In the genomic region with DNA sequence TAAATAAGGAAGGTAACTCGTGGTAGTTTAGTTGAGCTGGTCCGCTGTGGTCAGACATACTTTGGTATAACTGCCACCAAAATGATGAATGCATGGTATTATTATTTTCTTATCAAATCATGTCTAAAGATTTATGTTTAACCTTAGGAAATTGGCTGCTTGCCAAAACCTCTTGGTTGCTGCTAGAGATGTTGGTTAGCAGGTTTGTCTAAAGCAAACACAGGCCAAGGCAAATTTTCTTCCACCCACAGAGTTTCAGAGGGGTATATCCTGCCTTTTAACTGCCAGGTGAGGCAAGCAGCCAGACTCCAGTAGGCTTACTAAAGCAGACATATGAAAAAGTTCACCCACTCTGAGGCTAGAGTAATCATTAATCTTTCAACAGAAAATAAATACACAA, we compare ENCODE assay signal across 9 cellular contexts.
DNase-seq lines count a peak whose midpoint lies in the region; ATAC-seq, FAIRE-seq and TF ChIP-seq lines count a peak whose summit lies in the region.
"Had no signal": no experiment of that assay in that cellular context is flagged by ENCODE, and none has a peak within 500 bp of the region (broad histone marks: within the 10 kb centered on the region; RNA-seq: fewer than 3 reads in every experiment).

No MANE protein-coding gene starts in this region.

- DNase-seq in EH (ENCODE audit: low read depth), result peak; percentile 3
- peak; percentile 34 to 58 for DNase-seq in NCI-H187 (lab: John Stamatoyannopoulos, UW)
- no peak for DNase-seq in H1 (ENCODE audit: low read depth in 1 of 2, low spot score in 2 of 2)
- DNase-seq in CD8-positive, alpha-beta memory T cell, result no peak
- no peak for DNase-seq in activated CD8-positive, alpha-beta memory T cell treated with anti-CD3 and anti-CD28 coated beads for 24 hours
- no peak for DNase-seq in activated CD4-positive, CD25-positive, alpha-beta regulatory T cell (lab: John Stamatoyannopoulos, UW)
- no peak for DNase-seq in hippocampal formation (lab: John Stamatoyannopoulos, UW)
- DNase-seq: activated naive CD8-positive, alpha-beta T cell treated with anti-CD3 and anti-CD28 coated beads, Interleukin-2, amount 10 ng/mL, durations not matched to agents 7 days and 5 days had no signal

- H3K9me3 ChIP-seq in H1 (ENCODE audit: insufficient read depth in 2 of 2, low read depth in 1 of 2, low read length in 1 of 2), result no peaks in the 10 kb centered on the region
- no peaks in the 10 kb centered on the region for H3K9me3 ChIP-seq in CD8-positive, alpha-beta memory T cell (ENCODE audit: low read length)

- H2BK15ac ChIP-seq in H1 (ENCODE audit: low read length), result no peak overlapping the region

- H4K8ac ChIP-seq in H1 (ENCODE audit: extremely low read depth, insufficient read depth, low read length), result no peak overlapping the region

- no peak overlapping the region for H4K5ac ChIP-seq in H1 (ENCODE audit: insufficient read length, low read depth, low read length)

- no peak overlapping the region for H2AK5ac ChIP-seq in H1 (ENCODE audit: low read depth, low read length)

- no peak for TF ChIP-seq RAD21 in H1 (IDR thresholded peaks at IDR 0.05 in 1 of 2, conservative IDR thresholded peaks at IDR 0.05 in 1 of 2; ENCODE audit: low read depth in 2 of 2, low read length in 2 of 2)

- no peak overlapping the region for H3K56ac ChIP-seq in H1 (replicated peaks; ENCODE audit: insufficient read length, low read depth, low read length)

- no peaks in the 10 kb centered on the region for H3K36me3 Mint-ChIP-seq in CD8-positive, alpha-beta memory T cell
- H3K36me3 Mint-ChIP-seq: activated naive CD8-positive, alpha-beta T cell treated with anti-CD3 and anti-CD28 coated beads, Interleukin-2, amount 10 ng/mL, durations not matched to agents 7 days and 5 days had no signal

- TF ChIP-seq POLR2A in H1 (IDR thresholded peaks at IDR 0.05; ENCODE audit: control extremely low read depth in 1 of 2, low read depth in 2 of 2, low read length in 2 of 2), result no peak

- H3K4me1 ChIP-seq in H1 (replicated peaks in 1 of 4; ENCODE audit: control insufficient read depth in 3 of 4, insufficient read depth in 4 of 4, low read length in 3 of 4), result no peaks in the 10 kb centered on the region
- H3K4me1 ChIP-seq in CD8-positive, alpha-beta memory T cell (ENCODE audit: insufficient read depth, low read length), result no peaks in the 10 kb centered on the region

- peaks cover 0 to 47% (median 11%) of the 10 kb centered on the region in 5 donors for H3K9me3 Mint-ChIP-seq in CD8-positive, alpha-beta memory T cell
- H3K9me3 Mint-ChIP-seq: activated naive CD8-positive, alpha-beta T cell treated with anti-CD3 and anti-CD28 coated beads, Interleukin-2, amount 10 ng/mL, durations not matched to agents 7 days and 5 days had no signal

- no peak overlapping the region for H3K27ac Mint-ChIP-seq in CD8-positive, alpha-beta memory T cell
- H3K27ac Mint-ChIP-seq: activated naive CD8-positive, alpha-beta T cell treated with anti-CD3 and anti-CD28 coated beads, Interleukin-2, amount 10 ng/mL, durations not matched to agents 7 days and 5 days had no signal

- H3K23me2 ChIP-seq in H1 (ENCODE audit: low read depth, low read length), result no peaks in the 10 kb centered on the region

- H4K20me1 ChIP-seq in H1 (replicated peaks in 1 of 2; ENCODE audit: control insufficient read depth in 1 of 2, insufficient read depth in 2 of 2, low read length in 2 of 2), result no peaks in the 10 kb centered on the region

- no peak overlapping the region for H3K4ac ChIP-seq in H1 (replicated peaks; ENCODE audit: insufficient read length, low read depth, low read length)

- no peak overlapping the region for H3K14ac ChIP-seq in H1 (ENCODE audit: insufficient read length)

- no peak overlapping the region for H3K27ac ChIP-seq in H1 (ENCODE audit: low read depth, low read length)
- no peak overlapping the region for H3K27ac ChIP-seq in CD8-positive, alpha-beta memory T cell (ENCODE audit: low read depth, low read length)

- no peak overlapping the region for H3K18ac ChIP-seq in H1 (ENCODE audit: extremely low read depth, low read length)

- ATAC-seq in HG02763 (IDR thresholded peaks at IDR 0.05; ENCODE audit: unreplicated experiment), result peak; percentile 92

- no peak overlapping the region for H2BK5ac ChIP-seq in H1 (ENCODE audit: low read depth, low read length)

- no peak overlapping the region for H3K4me3 ChIP-seq in H1 (ENCODE audit: extremely low read depth in 1 of 4, insufficient read depth in 2 of 4, low read depth in 3 of 4, low read length in 4 of 4)
- no peak overlapping the region for H3K4me3 ChIP-seq in CD8-positive, alpha-beta memory T cell (ENCODE audit: low read length)

- TF ChIP-seq CTCF in H1 (IDR thresholded peaks at IDR 0.05; ENCODE audit: control extremely low read depth in 1 of 3, insufficient read depth in 1 of 3, low read depth in 1 of 3, low read length in 3 of 3), result no peak

- H2AFZ ChIP-seq in H1 (ENCODE audit: low read length), result peak overlapping the region; percentile 63; the same call in 1 of the 2 replicates

- H4K91ac ChIP-seq in H1 (replicated peaks; ENCODE audit: insufficient read length, low read length), result no peak overlapping the region

- no peak for TF ChIP-seq EP300 in H1 (IDR thresholded peaks at IDR 0.05; ENCODE audit: borderline replicate concordance in 1 of 2, low read depth in 2 of 2, low read length in 2 of 2)

- H3K9ac ChIP-seq in H1 (replicated peaks in 1 of 4; ENCODE audit: extremely low read depth in 1 of 4, low read depth in 3 of 4, low read length in 3 of 4), result no peak overlapping the region

- no peaks in the 10 kb centered on the region for H3K36me3 ChIP-seq in H1 (ENCODE audit: control insufficient read depth in 2 of 4, insufficient read depth in 4 of 4, low read length in 3 of 4)
- no peaks in the 10 kb centered on the region for H3K36me3 ChIP-seq in CD8-positive, alpha-beta memory T cell (ENCODE audit: insufficient read depth, low read length)

- H3K27me3 Mint-ChIP-seq in CD8-positive, alpha-beta memory T cell, result no peaks in the 10 kb centered on the region
- H3K27me3 Mint-ChIP-seq: activated naive CD8-positive, alpha-beta T cell treated with anti-CD3 and anti-CD28 coated beads, Interleukin-2, amount 10 ng/mL, durations not matched to agents 7 days and 5 days had no signal

- H3K4me1 Mint-ChIP-seq in CD8-positive, alpha-beta memory T cell, result no peaks in the 10 kb centered on the region
- H3K4me1 Mint-ChIP-seq: activated naive CD8-positive, alpha-beta T cell treated with anti-CD3 and anti-CD28 coated beads, Interleukin-2, amount 10 ng/mL, durations not matched to agents 7 days and 5 days had no signal

- no peak overlapping the region for H2BK120ac ChIP-seq in H1 (replicated peaks; ENCODE audit: low read depth, low read length)

- no peak overlapping the region for H2BK20ac ChIP-seq in H1 (ENCODE audit: low read length)

- H3K27me3 ChIP-seq in H1 (replicated peaks in 1 of 4; ENCODE audit: control insufficient read depth in 3 of 4, extremely low read depth in 1 of 4, insufficient read depth in 3 of 4, low read length in 3 of 4), result no peaks in the 10 kb centered on the region
- H3K27me3 ChIP-seq in CD8-positive, alpha-beta memory T cell (ENCODE audit: insufficient read depth, low read length, poor library complexity, severe bottlenecking), result no peaks in the 10 kb centered on the region

- POLR2A ChIA-PET in H1 (lab: Charles Lee; ENCODE audit: partially characterized antibody), result no interaction called here
- POLR2A ChIA-PET in CD8-positive, alpha-beta memory T cell (lab: Charles Lee), result no interaction called here

- no peaks in the 10 kb centered on the region for H3K79me1 ChIP-seq in H1 (ENCODE audit: low read depth, low read length)

- H3K4me2 ChIP-seq in H1 (ENCODE audit: insufficient read depth in 1 of 2, low read depth in 2 of 2, low read length in 2 of 2), result no peak overlapping the region

- no peak overlapping the region for H3K23ac ChIP-seq in H1 (ENCODE audit: insufficient read length)

- WGBS in H1 (ENCODE audit: extremely low coverage in 1 of 2, insufficient coverage in 1 of 2, insufficient read length in 1 of 2, insufficient replicate concordance in 2 of 2, low coverage in 1 of 2, low lambda C conversion rate in 2 of 2, missing lambda C conversion rate in 1 of 2), 2 experiments, result 87% methylated on average over 2 of the region's 2 CpGs; no CpG with 5 or more reads in 1 of the 2 experiments

- no peak overlapping the region for H3K4me3 Mint-ChIP-seq in CD8-positive, alpha-beta memory T cell
- H3K4me3 Mint-ChIP-seq: activated naive CD8-positive, alpha-beta T cell treated with anti-CD3 and anti-CD28 coated beads, Interleukin-2, amount 10 ng/mL, durations not matched to agents 7 days and 5 days had no signal

- H3K79me2 ChIP-seq in H1 (ENCODE audit: control insufficient read depth in 1 of 2, insufficient read depth in 2 of 2, low read length in 2 of 2), result no peaks in the 10 kb centered on the region

- CTCF ChIA-PET in H1 (lab: Charles Lee; ENCODE audit: partially characterized antibody), result no interaction called here
- CTCF ChIA-PET in CD8-positive, alpha-beta memory T cell (lab: Charles Lee), result no interaction called here

- H2BK12ac ChIP-seq in H1 (ENCODE audit: low read depth, low read length), result no peak overlapping the region

- FAIRE-seq in H1 (lab: Jason Lieb, UNC), result no peak

TF ChIP-seq in H1, 55 proteins besides CTCF, POLR2A, EP300 and RAD21:
- TF ChIP-seq EZH2 (IDR thresholded peaks at IDR 0.05; ENCODE audit: low read depth, low read length, severe bottlenecking) (no peak), CBX8 (IDR thresholded peaks at IDR 0.05; ENCODE audit: borderline replicate concordance, low read depth, low read length) (no peak), FOSL1 (IDR thresholded peaks at IDR 0.05; ENCODE audit: insufficient read depth, low read depth, low read length) (no peak), RFX5 (IDR thresholded peaks at IDR 0.05; ENCODE audit: borderline replicate concordance, low read depth, low read length) (no peak), TAF1 (IDR thresholded peaks at IDR 0.05; ENCODE audit: low read depth, low read length) (no peak), BACH1 (IDR thresholded peaks at IDR 0.05; ENCODE audit: low read length) (no peak), BRCA1 (IDR thresholded peaks at IDR 0.05; ENCODE audit: low read depth, low read length) (no peak), GTF2F1 (IDR thresholded peaks at IDR 0.05; ENCODE audit: borderline replicate concordance, low read depth, low read length) (no peak), TBP (IDR thresholded peaks at IDR 0.05; ENCODE audit: low read depth, low read length) (no peak), SP4 (IDR thresholded peaks at IDR 0.05; ENCODE audit: low read length) (no peak)
- TF ChIP-seq, protein P1, sequence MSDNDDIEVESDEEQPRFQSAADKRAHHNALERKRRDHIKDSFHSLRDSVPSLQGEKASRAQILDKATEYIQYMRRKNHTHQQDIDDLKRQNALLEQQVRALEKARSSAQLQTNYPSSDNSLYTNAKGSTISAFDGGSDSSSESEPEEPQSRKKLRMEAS (IDR thresholded peaks at IDR 0.05), result no peak
- TF ChIP-seq, protein P2, sequence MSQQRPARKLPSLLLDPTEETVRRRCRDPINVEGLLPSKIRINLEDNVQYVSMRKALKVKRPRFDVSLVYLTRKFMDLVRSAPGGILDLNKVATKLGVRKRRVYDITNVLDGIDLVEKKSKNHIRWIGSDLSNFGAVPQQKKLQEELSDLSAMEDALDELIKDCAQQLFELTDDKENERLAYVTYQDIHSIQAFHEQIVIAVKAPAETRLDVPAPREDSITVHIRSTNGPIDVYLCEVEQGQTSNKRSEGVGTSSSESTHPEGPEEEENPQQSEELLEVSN (IDR thresholded peaks at IDR 0.05), result no peak
TF ChIP-seq in H1: peak in this region for 0.

Comparison
In these comparisons a context has a peak if more than half of its experiments do, and no peak if none do; other contexts are left out.
1. DNase-seq: peak in EH (single experiment) and NCI-H187 (2 of 2); none in H1 (0 of 2), CD8-positive, alpha-beta memory T cell (0 of 5), activated CD8-positive, alpha-beta memory T cell treated with anti-CD3 and anti-CD28 coated beads for 24 hours (single experiment), activated CD4-positive, CD25-positive, alpha-beta regulatory T cell (0 of 4) and hippocampal formation (0 of 2).